Comparison of ENCODE assay signal across 8 cellular contexts in the genomic region with DNA sequence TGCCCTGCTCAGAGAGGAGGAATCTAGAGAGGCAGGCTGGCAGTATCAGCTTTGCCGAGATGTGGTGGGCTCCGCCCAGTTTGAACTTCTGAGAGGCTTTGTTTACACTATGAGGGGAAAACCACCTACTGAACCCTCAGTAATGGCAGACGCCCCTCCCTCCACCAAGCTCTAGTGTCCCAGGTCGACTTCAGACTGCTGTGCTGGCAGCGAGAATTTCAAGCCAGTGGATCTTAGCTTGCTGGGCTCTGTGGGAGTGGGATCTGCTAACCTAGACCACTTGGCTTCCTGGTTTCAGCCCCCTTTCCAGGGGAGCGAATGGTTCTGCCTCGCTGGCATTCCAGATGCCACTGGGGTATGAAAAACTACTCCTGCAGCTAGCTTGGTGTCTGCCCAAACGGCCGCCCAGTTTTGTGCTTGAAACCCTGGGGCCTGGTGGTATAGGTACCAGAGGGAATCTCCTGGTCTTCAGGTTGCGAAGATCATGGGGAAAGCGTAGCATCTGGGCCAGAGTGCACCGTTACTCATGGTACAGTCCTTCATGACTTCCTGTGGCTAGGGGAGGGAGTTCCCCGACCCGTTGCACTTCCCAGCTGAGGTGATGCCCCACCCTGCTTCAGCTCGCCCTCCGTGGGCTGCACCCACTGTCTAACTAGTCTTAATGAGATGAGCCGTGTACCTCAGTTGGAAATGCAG. TPM values are rescaled to one million over a fixed set of nuclear protein-coding genes. Genes with fewer than 3 reads are reported as not detected.
DNase-seq lines count a peak whose midpoint lies in the region; ATAC-seq and TF ChIP-seq lines count a peak whose summit lies in the region.

No MANE protein-coding gene starts in this region.

- no peak overlapping the region for H3K4me3 ChIP-seq in coronary artery

- peak; percentile 73 for DNase-seq in activated CD8-positive, alpha-beta T cell treated with anti-CD3 and anti-CD28 coated beads, Interleukin-2, amount 10 ng/mL, durations not matched to agents 7 days and 5 days
- DNase-seq in stimulated activated CD4-positive, alpha-beta T cell treated with anti-CD3 and anti-CD28 coated beads, Interleukin-1b, Interleukin-23, amount 100 ng/mL, for 48 hours: peak; percentile 47
- no peak for DNase-seq in MCF 10A (ENCODE audit: unreplicated experiment)
- DNase-seq in endothelial cell (ENCODE audit: low spot score): no peak
- no peak for DNase-seq in coronary artery (ENCODE audit: low spot score)
- DNase-seq in NCI-H2196 treated with DMSO at 0.1 percent for 48 hours (lab: John Stamatoyannopoulos, UW; ENCODE audit: unreplicated experiment): no peak

- TF ChIP-seq CTCF in MCF 10A (IDR thresholded peaks at IDR 0.05; ENCODE audit: unreplicated experiment): no peak
- TF ChIP-seq CTCF in endothelial cell (IDR thresholded peaks at IDR 0.05; ENCODE audit: unreplicated experiment): no peak
- no peak for TF ChIP-seq CTCF in coronary artery (IDR thresholded peaks at IDR 0.05)

- intact Hi-C loops in MCF 10A (cut with micrococcal nuclease): no loop called here

- H3K4me1 Mint-ChIP-seq in activated CD8-positive, alpha-beta T cell treated with anti-CD3 and anti-CD28 coated beads, Interleukin-2, amount 10 ng/mL, durations not matched to agents 7 days and 5 days (ENCODE audit: low read depth): peaks cover 59% of the 10 kb centered on the region
- H3K4me1 Mint-ChIP-seq in MCF 10A (ENCODE audit: insufficient read depth, unreplicated experiment) (peaks cover 9% of the 10 kb centered on the region), endothelial cell (ENCODE audit: unreplicated experiment) (peaks cover 2% of the 10 kb centered on the region)

- CTCF ChIA-PET in activated CD8-positive, alpha-beta T cell treated with anti-CD3 and anti-CD28 coated beads, Interleukin-2, amount 10 ng/mL, durations not matched to agents 7 days and 5 days (lab: Charles Lee): interaction anchor here (0.7 to 1.9 kb wide), 5 partner anchors 19 to 96 kb away, joined by 3 to 5 read pairs (median 3); no protein-coding TSS in a partner anchor
- CTCF ChIA-PET in MCF 10A (lab: Yijun Ruan, JAX): interaction anchor here (0.5 to 1.0 kb wide), 3 partner anchors 52 to 150 kb away, joined by 3 to 4 read pairs (median 3); no protein-coding TSS in a partner anchor

- no TSS peak for BruUV-seq in MCF 10A (replicated peaks; lab: Mats Ljungman, UMichigan)

- H3K9me3 Mint-ChIP-seq in activated CD8-positive, alpha-beta T cell treated with anti-CD3 and anti-CD28 coated beads, Interleukin-2, amount 10 ng/mL, durations not matched to agents 7 days and 5 days (ENCODE audit: insufficient read depth): peaks cover 9% of the 10 kb centered on the region
- H3K9me3 Mint-ChIP-seq in MCF 10A (ENCODE audit: unreplicated experiment) (no peaks in the 10 kb centered on the region), endothelial cell (ENCODE audit: unreplicated experiment) (peaks cover 4% of the 10 kb centered on the region)

- H3K4me3 Mint-ChIP-seq in activated CD8-positive, alpha-beta T cell treated with anti-CD3 and anti-CD28 coated beads, Interleukin-2, amount 10 ng/mL, durations not matched to agents 7 days and 5 days: peak overlapping the region; percentile 34
- H3K4me3 Mint-ChIP-seq in MCF 10A (ENCODE audit: unreplicated experiment) (no peak overlapping the region), endothelial cell (ENCODE audit: unreplicated experiment) (no peak overlapping the region)

- H3K36me3 Mint-ChIP-seq in activated CD8-positive, alpha-beta T cell treated with anti-CD3 and anti-CD28 coated beads, Interleukin-2, amount 10 ng/mL, durations not matched to agents 7 days and 5 days (ENCODE audit: low read depth): peaks cover 61% of the 10 kb centered on the region
- H3K36me3 Mint-ChIP-seq in MCF 10A (ENCODE audit: insufficient read depth, unreplicated experiment) (peaks cover 4% of the 10 kb centered on the region), endothelial cell (ENCODE audit: low read depth, unreplicated experiment) (peaks cover 9% of the 10 kb centered on the region)

- ATAC-seq in GM18907 (IDR thresholded peaks at IDR 0.05; ENCODE audit: unreplicated experiment) (peak; percentile 78), HG03045 (IDR thresholded peaks at IDR 0.05; ENCODE audit: unreplicated experiment) (peak; percentile 68)
- peak; percentile 88 for ATAC-seq in activated CD8-positive, alpha-beta T cell treated with anti-CD3 and anti-CD28 coated beads, Interleukin-2, amount 10 ng/mL, durations not matched to agents 7 days and 5 days

- H3K27ac Mint-ChIP-seq in activated CD8-positive, alpha-beta T cell treated with anti-CD3 and anti-CD28 coated beads, Interleukin-2, amount 10 ng/mL, durations not matched to agents 7 days and 5 days: peak overlapping the region; percentile 82
- H3K27ac Mint-ChIP-seq in MCF 10A (ENCODE audit: low read depth, unreplicated experiment) (no peak overlapping the region), endothelial cell (ENCODE audit: unreplicated experiment) (no peak overlapping the region)

- H3K27me3 Mint-ChIP-seq in activated CD8-positive, alpha-beta T cell treated with anti-CD3 and anti-CD28 coated beads, Interleukin-2, amount 10 ng/mL, durations not matched to agents 7 days and 5 days (ENCODE audit: low read depth): no peaks in the 10 kb centered on the region
- no peaks in the 10 kb centered on the region for H3K27me3 Mint-ChIP-seq in MCF 10A (ENCODE audit: insufficient read depth, unreplicated experiment)
- peaks cover 2% of the 10 kb centered on the region for H3K27me3 Mint-ChIP-seq in endothelial cell (ENCODE audit: unreplicated experiment)

- POLR2A ChIA-PET in activated CD8-positive, alpha-beta T cell treated with anti-CD3 and anti-CD28 coated beads, Interleukin-2, amount 10 ng/mL, durations not matched to agents 7 days and 5 days (lab: Charles Lee): interaction anchor here (0.7 to 2.3 kb wide), 6 partner anchors 8 to 161 kb away, joined by 3 to 23 read pairs (median 4); no protein-coding TSS in a partner anchor
- POLR2A ChIA-PET in MCF 10A (lab: Yijun Ruan, JAX): interaction anchor here (0.7 to 1.2 kb wide), 2 partner anchors 75 to 146 kb away, joined by 3 read pairs; no protein-coding TSS in a partner anchor

- no peak overlapping the region for H3K27ac ChIP-seq in coronary artery

RNA-seq across cellular contexts. Expression of a gene that starts 43.6 kb away (rescaled TPM):
- 10 to 100 TPM; 51.8 to 57.9 TPM for total RNA-seq in activated CD8-positive, alpha-beta T cell treated with anti-CD3 and anti-CD28 coated beads, Interleukin-2, amount 10 ng/mL, durations not matched to agents 7 days and 5 days
- total RNA-seq in MCF 10A (2022) (21.0 and 22.1 TPM in 2 replicates), endothelial cell (ENCODE audit: unreplicated experiment) (29.5 TPM)

Comparison
In these comparisons a context has a peak if more than half of its experiments do, and no peak if none do; other contexts are left out.
1. DNase-seq: peak in activated CD8-positive, alpha-beta T cell treated with anti-CD3 and anti-CD28 coated beads, Interleukin-2, amount 10 ng/mL, durations not matched to agents 7 days and 5 days (single experiment) and stimulated activated CD4-positive, alpha-beta T cell treated with anti-CD3 and anti-CD28 coated beads, Interleukin-1b, Interleukin-23, amount 100 ng/mL, for 48 hours (single experiment); none in MCF 10A (single experiment), endothelial cell (single experiment), coronary artery (single experiment) and NCI-H2196 treated with DMSO at 0.1 percent for 48 hours (single experiment).
2. Peak in every context shown above with its lines, with median percentiles within 50 percentile points of each other: ATAC-seq.